8 cellular contexts compared by ENCODE assay signal in the genomic region with DNA sequence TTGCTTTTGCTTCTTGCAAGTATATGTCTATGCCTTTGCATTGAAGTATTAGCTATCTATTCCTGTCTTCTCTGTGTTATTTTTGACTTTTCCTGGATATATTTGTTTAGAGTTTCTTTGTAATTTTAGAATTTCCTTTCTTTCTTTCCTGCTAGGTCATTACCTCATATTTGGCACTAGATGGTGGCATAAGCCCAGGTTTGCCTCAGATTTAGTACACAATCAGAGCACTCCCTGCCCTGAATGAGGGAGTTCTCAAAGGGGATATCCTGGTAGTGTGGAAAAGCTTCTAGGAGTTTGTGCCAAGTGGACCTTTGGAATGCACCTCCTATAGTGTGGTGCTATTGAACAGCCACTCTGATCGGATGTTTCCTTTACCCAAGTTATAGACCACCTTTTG.
DNase-seq lines count a peak whose midpoint lies in the region; ATAC-seq and TF ChIP-seq lines count a peak whose summit lies in the region.

No MANE protein-coding gene starts in this region.

- H3K4me2 ChIP-seq in OCI-LY3 (ENCODE audit: low read length), result no peak overlapping the region

- no peak overlapping the region for H3K27ac ChIP-seq in OCI-LY3 (ENCODE audit: low read length)

- H3K4me3 Mint-ChIP-seq in stimulated activated effector memory CD8-positive, alpha-beta T cell treated with anti-CD3 and anti-CD28 coated beads, Interleukin-12 subunit alpha, Interleukin-12 subunit beta, amount 100 ng/mL, for 72 hours, result no peak overlapping the region

- no peak for ATAC-seq in GM18867 (IDR thresholded peaks at IDR 0.05; ENCODE audit: unreplicated experiment)
- ATAC-seq in stimulated activated effector memory CD8-positive, alpha-beta T cell treated with anti-CD3 and anti-CD28 coated beads, Interleukin-12 subunit alpha, Interleukin-12 subunit beta, amount 100 ng/mL, for 72 hours, result no peak

- H3K36me3 Mint-ChIP-seq in stimulated activated effector memory CD8-positive, alpha-beta T cell treated with anti-CD3 and anti-CD28 coated beads, Interleukin-12 subunit alpha, Interleukin-12 subunit beta, amount 100 ng/mL, for 72 hours, result no peaks in the 10 kb centered on the region

- no peaks in the 10 kb centered on the region for H4K20me1 ChIP-seq in OCI-LY3 (ENCODE audit: insufficient read depth, low read length)

- H3K9me3 ChIP-seq in HAP-1 (no peaks in the 10 kb centered on the region), OCI-LY3 (ENCODE audit: insufficient read depth, low read length) (no peaks in the 10 kb centered on the region)

- in situ Hi-C loops in HAP-1 (cut with MboI; ENCODE audit: low sequenced_read_pairs), result no loop called here

- H3K36me3 ChIP-seq in HAP-1 (replicated peaks) (no peaks in the 10 kb centered on the region), OCI-LY3 (replicated peaks; ENCODE audit: low read depth, low read length) (no peaks in the 10 kb centered on the region)

- no peaks in the 10 kb centered on the region for H3K9me3 Mint-ChIP-seq in stimulated activated effector memory CD8-positive, alpha-beta T cell treated with anti-CD3 and anti-CD28 coated beads, Interleukin-12 subunit alpha, Interleukin-12 subunit beta, amount 100 ng/mL, for 72 hours

- no peak overlapping the region for H3K27ac Mint-ChIP-seq in stimulated activated effector memory CD8-positive, alpha-beta T cell treated with anti-CD3 and anti-CD28 coated beads, Interleukin-12 subunit alpha, Interleukin-12 subunit beta, amount 100 ng/mL, for 72 hours

- H2AFZ ChIP-seq in OCI-LY3 (ENCODE audit: low read depth, low read length), result no peak overlapping the region

- no peak overlapping the region for H3K9ac ChIP-seq in OCI-LY3 (ENCODE audit: low read length)

- peak; percentile 68 for TF ChIP-seq CTCF in OCI-LY3 (IDR thresholded peaks at IDR 0.05; ENCODE audit: low read depth, low read length)
- peak; percentile 14 for TF ChIP-seq CTCF in fibroblast of villous mesenchyme (IDR thresholded peaks at IDR 0.05; ENCODE audit: insufficient read depth, low read depth, low read length)

- H3K4me1 ChIP-seq in HAP-1 (peaks cover 13% of the 10 kb centered on the region), OCI-LY3 (ENCODE audit: low read length) (no peaks in the 10 kb centered on the region)

- H3K4me3 ChIP-seq in HAP-1, result no peak overlapping the region
- H3K4me3 ChIP-seq in OCI-LY3 (ENCODE audit: low read length), result no peak overlapping the region
- H3K4me3 ChIP-seq in fibroblast of villous mesenchyme (ENCODE audit: low read depth, low read length), result no peak overlapping the region

- no peaks in the 10 kb centered on the region for H3K27me3 ChIP-seq in HAP-1 (ENCODE audit: low read depth)
- no peaks in the 10 kb centered on the region for H3K27me3 ChIP-seq in OCI-LY3 (ENCODE audit: low read depth, low read length)

- DNase-seq in AML-193 (lab: John Stamatoyannopoulos, UW) (peak; percentile 35), HAP-1 (ENCODE audit: low spot score in 2 of 2) (peak; percentile 47 to 68), fibroblast of villous mesenchyme (ENCODE audit: low read depth) (peak; percentile 3), NCI-H128 (lab: John Stamatoyannopoulos, UW; ENCODE audit: unreplicated experiment) (no peak)
- DNase-seq in activated effector memory CD4-positive, alpha-beta T cell treated with anti-CD3 and anti-CD28 coated beads, Interleukin-2, amount 50 U/mL, for 16 hours, result no peak
- no peak for DNase-seq in stimulated activated effector memory CD8-positive, alpha-beta T cell treated with anti-CD3 and anti-CD28 coated beads, Interleukin-12 subunit alpha, Interleukin-12 subunit beta, amount 100 ng/mL, for 72 hours (ENCODE audit: low spot score in 2 of 2)

- H3K4me1 Mint-ChIP-seq in stimulated activated effector memory CD8-positive, alpha-beta T cell treated with anti-CD3 and anti-CD28 coated beads, Interleukin-12 subunit alpha, Interleukin-12 subunit beta, amount 100 ng/mL, for 72 hours, result no peaks in the 10 kb centered on the region

- no peaks in the 10 kb centered on the region for H3K79me2 ChIP-seq in OCI-LY3 (ENCODE audit: low read length)

Comparison
In these comparisons a context has a peak if more than half of its experiments do, and no peak if none do; other contexts are left out.
1. DNase-seq: peak in AML-193 (2 of 2), HAP-1 (2 of 2) and fibroblast of villous mesenchyme (single experiment); none in NCI-H128 (single experiment), activated effector memory CD4-positive, alpha-beta T cell treated with anti-CD3 and anti-CD28 coated beads, Interleukin-2, amount 50 U/mL, for 16 hours (single experiment) and stimulated activated effector memory CD8-positive, alpha-beta T cell treated with anti-CD3 and anti-CD28 coated beads, Interleukin-12 subunit alpha, Interleukin-12 subunit beta, amount 100 ng/mL, for 72 hours (0 of 2).